2 cellular contexts compared by ENCODE assay signal in genomic region chr19:3233831-3234230, GRCh38.
TF ChIP-seq lines count a peak whose summit lies in the region.

No MANE protein-coding gene starts in this region.

TF ChIP-seq in GM23338, 12 proteins besides CTCF, POLR2A, EP300 and RAD21:
- no peak for TF ChIP-seq CREB1 (CRISPR knock-in tag; IDR thresholded peaks at IDR 0.05; ENCODE audit: low read depth)
- TF ChIP-seq JUNB (IDR thresholded peaks at IDR 0.05; ENCODE audit: unreplicated experiment): no peak
- TF ChIP-seq POLR2AphosphoS5 (IDR thresholded peaks at IDR 0.05; ENCODE audit: low read depth): no peak
- TF ChIP-seq REST (IDR thresholded peaks at IDR 0.05; ENCODE audit: unreplicated experiment): no peak
- no peak for TF ChIP-seq ZNF114 (CRISPR knock-in tag; IDR thresholded peaks at IDR 0.05)

TF ChIP-seq in HCT116, 20 proteins besides CTCF, POLR2A, EP300 and RAD21:
- TF ChIP-seq YY1 (IDR thresholded peaks at IDR 0.05; ENCODE audit: extremely low read depth, insufficient replicate concordance, low read depth, low read length) (no peak), ATF3 (IDR thresholded peaks at IDR 0.05) (no peak)
